In the genomic region with DNA sequence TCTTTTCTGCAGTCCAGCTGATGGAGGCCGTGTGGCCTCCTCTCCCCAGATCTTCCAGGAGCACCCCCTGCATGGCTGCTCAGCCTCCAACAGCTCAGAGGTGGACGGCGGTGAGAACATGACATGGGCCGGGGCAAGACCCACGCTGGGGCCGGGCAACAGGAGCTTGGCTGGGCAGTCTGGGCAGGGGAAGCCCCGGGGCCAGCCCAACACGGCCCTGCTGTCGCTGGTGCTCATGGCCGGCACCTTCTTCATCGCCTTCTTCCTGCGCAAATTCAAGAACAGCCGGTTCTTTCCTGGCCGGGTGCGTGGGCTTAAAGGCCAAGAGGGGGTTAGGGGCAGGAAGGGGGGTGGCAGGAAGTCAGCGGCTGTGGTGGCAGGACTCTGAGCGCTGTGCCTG, we compare ENCODE assay signal across 14 cellular contexts. TPM values are rescaled to one million over a fixed set of nuclear protein-coding genes. Genes with fewer than 3 reads are reported as not detected.
A peak's percentile ranks its signal among the peaks of the same experiment; 100 is the strongest.
DNase-seq lines count a peak whose midpoint lies in the region; ATAC-seq and TF ChIP-seq lines count a peak whose summit lies in the region.
"Had no signal": no experiment of that assay in that cellular context is flagged by ENCODE, and none has a peak within 500 bp of the region (broad histone marks: within the 10 kb centered on the region; RNA-seq: fewer than 3 reads in every experiment).

No MANE protein-coding gene starts in this region.

- no peak for TF ChIP-seq CTCF in right atrium auricular region (IDR thresholded peaks at IDR 0.05)
- no peak for TF ChIP-seq CTCF in HFFc6 (IDR thresholded peaks at IDR 0.05)
- TF ChIP-seq CTCF in chondrocyte (IDR thresholded peaks at IDR 0.05) = no peak
- no peak for TF ChIP-seq CTCF in A673 (conservative IDR thresholded peaks at IDR 0.05; ENCODE audit: low read depth, low read length)

- H3K4me3 Mint-ChIP-seq in HFFc6 (no peak overlapping the region), chondrocyte (ENCODE audit: unreplicated experiment) (no peak overlapping the region)
- H3K4me3 Mint-ChIP-seq in stimulated activated naive B cell treated with anti-CD40 and anti-IgM and Interleukin-4, amounts not matched to agents 10 μg/mL and 1 μg/mL and 100 μg/mL, for 72 hours = no peak overlapping the region

- H3K27me3 Mint-ChIP-seq in HFFc6 (ENCODE audit: insufficient read depth) = no peaks in the 10 kb centered on the region; the same call in 1 of the 2 replicates
- no peaks in the 10 kb centered on the region for H3K27me3 Mint-ChIP-seq in chondrocyte (ENCODE audit: low read depth)
- H3K27me3 Mint-ChIP-seq in stimulated activated naive B cell treated with anti-CD40 and anti-IgM and Interleukin-4, amounts not matched to agents 10 μg/mL and 1 μg/mL and 100 μg/mL, for 72 hours = no peaks in the 10 kb centered on the region

- peaks cover 77% of the 10 kb centered on the region for H3K36me3 ChIP-seq in right atrium auricular region
- peaks cover 78% of the 10 kb centered on the region for H3K36me3 ChIP-seq in A673 (ENCODE audit: insufficient read depth, low read length, poor library complexity, severe bottlenecking)

- H3K4me1 Mint-ChIP-seq in HFFc6 (ENCODE audit: low read depth) (peaks cover 13% of the 10 kb centered on the region), chondrocyte (ENCODE audit: low read depth) (peaks cover 19% of the 10 kb centered on the region)
- peaks cover 11 to 12% of the 10 kb centered on the region in 2 donors for H3K4me1 Mint-ChIP-seq in stimulated activated naive B cell treated with anti-CD40 and anti-IgM and Interleukin-4, amounts not matched to agents 10 μg/mL and 1 μg/mL and 100 μg/mL, for 72 hours

- intact Hi-C loops in Right ventricle myocardium inferior (cut with DNase I) (no loop called here), A673 (cut with micrococcal nuclease; ENCODE audit: unreplicated experiment) (no loop called here)

- H3K4me3 ChIP-seq in right atrium auricular region (no peak overlapping the region), A673 (ENCODE audit: low read depth, low read length, poor library complexity, severe bottlenecking) (no peak overlapping the region)
- H3K4me3 ChIP-seq: A549, HAP-1 had no signal

- CTCF ChIA-PET in A673 (lab: Charles Lee) = no interaction called here

- DNase-seq in Right ventricle myocardium inferior (ENCODE audit: missing footprints) (peak; percentile 52), right atrium auricular region (ENCODE audit: low spot score) (no peak), HFFc6 (no peak), chondrocyte (ENCODE audit: low spot score) (no peak), A673 (ENCODE audit: low spot score) (no peak), mucosa of gallbladder (ENCODE audit: low spot score) (no peak)
- DNase-seq in stimulated activated naive B cell treated with anti-CD40 and anti-IgM and Interleukin-4, amounts not matched to agents 10 μg/mL and 1 μg/mL and 100 μg/mL, for 72 hours = no peak
- DNase-seq: Caco-2; CD8-positive, alpha-beta memory T cell; DND-41; GDM1 had no signal

- H3K9me3 ChIP-seq in right atrium auricular region (no peaks in the 10 kb centered on the region), A673 (ENCODE audit: low read depth, low read length, poor library complexity, severe bottlenecking) (no peaks in the 10 kb centered on the region)
- H3K9me3 ChIP-seq: A549, Caco-2, HAP-1 had no signal

- H3K36me3 Mint-ChIP-seq in HFFc6 (ENCODE audit: low read depth) (peaks cover 19% of the 10 kb centered on the region; the same call in 1 of the 2 replicates), chondrocyte (ENCODE audit: low read depth) (peaks cover 23% of the 10 kb centered on the region)
- H3K36me3 Mint-ChIP-seq in stimulated activated naive B cell treated with anti-CD40 and anti-IgM and Interleukin-4, amounts not matched to agents 10 μg/mL and 1 μg/mL and 100 μg/mL, for 72 hours = peaks cover 43 to 57% of the 10 kb centered on the region in 2 donors

- H3K27ac ChIP-seq in right atrium auricular region = no peak overlapping the region
- H3K27ac ChIP-seq in A673 (ENCODE audit: low read depth, low read length, poor library complexity, severe bottlenecking) = no peak overlapping the region
- H3K27ac ChIP-seq: A549, HL-60 had no signal

- no peak for ATAC-seq in Right ventricle myocardium inferior
- ATAC-seq in stimulated activated naive B cell treated with anti-CD40 and anti-IgM and Interleukin-4, amounts not matched to agents 10 μg/mL and 1 μg/mL and 100 μg/mL, for 72 hours (replicated peaks) = no peak
- ATAC-seq: A549 had no signal

- no TSS peak for BruUV-seq in A673 (replicated peaks; lab: Mats Ljungman, UMichigan)

- POLR2A ChIA-PET in A673 (lab: Charles Lee; ENCODE audit: low non-redundant PET) = no interaction called here

- H3K9me3 Mint-ChIP-seq in HFFc6 (no peaks in the 10 kb centered on the region), chondrocyte (ENCODE audit: low read depth) (no peaks in the 10 kb centered on the region)
- no peaks in the 10 kb centered on the region for H3K9me3 Mint-ChIP-seq in stimulated activated naive B cell treated with anti-CD40 and anti-IgM and Interleukin-4, amounts not matched to agents 10 μg/mL and 1 μg/mL and 100 μg/mL, for 72 hours
- H3K9me3 Mint-ChIP-seq: CD8-positive, alpha-beta memory T cell had no signal

- H3K27me3 ChIP-seq in right atrium auricular region = no peaks in the 10 kb centered on the region
- H3K27me3 ChIP-seq in A673 (replicated peaks; ENCODE audit: insufficient read depth, low read depth, low read length, poor library complexity) = no peaks in the 10 kb centered on the region

- H3K4me1 ChIP-seq in right atrium auricular region (peaks cover 0 to 28% of the 10 kb centered on the region in 2 donors), A673 (ENCODE audit: insufficient read depth, low read length, poor library complexity, severe bottlenecking) (peaks cover 4% of the 10 kb centered on the region)

- peak overlapping the region; percentile 48; the same call in 1 of the 2 replicates for H3K27ac Mint-ChIP-seq in HFFc6
- H3K27ac Mint-ChIP-seq in chondrocyte (ENCODE audit: unreplicated experiment) = peak overlapping the region; percentile 36
- peak overlapping the region; percentile 51 for H3K27ac Mint-ChIP-seq in stimulated activated naive B cell treated with anti-CD40 and anti-IgM and Interleukin-4, amounts not matched to agents 10 μg/mL and 1 μg/mL and 100 μg/mL, for 72 hours

RNA-seq across cellular contexts. Expression of gene FASTK, which starts 6.6 kb away (rescaled TPM):
- total RNA-seq in Right ventricle myocardium inferior (79.2 TPM), right atrium auricular region (10 to 100 TPM; 85.9 to 96.4 TPM), chondrocyte (83.8 to 146 TPM (median 94.0 TPM) in 3 replicates), A673 (2021) (70.8 and 80.5 TPM in 2 replicates), mucosa of gallbladder (121 TPM)
- total RNA-seq in HFFc6 (2021; fragmentation: NEBNext Ultra II Directional; extraction: Animal tissue kit (Norgen Biotek cat#: 25700)) = 10 to 100 TPM; 83.8 to 97.0 (median 92.4) TPM

RNA-seq across cellular contexts. Expression of gene TMUB1, which starts 9.3 kb away (rescaled TPM):
- total RNA-seq in Right ventricle myocardium inferior = 35.5 TPM
- total RNA-seq in right atrium auricular region = 10 to 100 TPM; 28.0 to 53.6 TPM
- 10 to 100 TPM; 44.0 to 57.8 (median 51.9) TPM for total RNA-seq in HFFc6 (2021; fragmentation: NEBNext Ultra II Directional; extraction: Animal tissue kit (Norgen Biotek cat#: 25700))
- 31.2 to 43.2 TPM (median 33.2 TPM) in 3 replicates for total RNA-seq in chondrocyte
- total RNA-seq in A673 (2021) = 43.8 and 44.7 TPM in 2 replicates
- 69.1 TPM for total RNA-seq in mucosa of gallbladder

RNA-seq across cellular contexts. Expression of gene AGAP3, which starts 12.3 kb away (rescaled TPM):
- total RNA-seq in Right ventricle myocardium inferior = 57.4 TPM
- 10 to 100 TPM; 29.8 to 42.1 TPM for total RNA-seq in right atrium auricular region
- 100 to 1,000 TPM in 1 of 6 experiments, 10 to 100 TPM in 5; 73.3 to 104 (median 82.2) TPM for total RNA-seq in HFFc6 (2021; fragmentation: NEBNext Ultra II Directional; extraction: Animal tissue kit (Norgen Biotek cat#: 25700))
- total RNA-seq in chondrocyte = 77.8 to 116 TPM (median 91.4 TPM) in 3 replicates
- 115 and 133 TPM in 2 replicates for total RNA-seq in A673 (2021)
- 98.4 TPM for total RNA-seq in mucosa of gallbladder

RNA-seq across cellular contexts. Expression of gene SLC4A2, which starts 14.6 kb away (rescaled TPM):
- 61.2 TPM for total RNA-seq in Right ventricle myocardium inferior
- 100 to 1,000 TPM in 1 of 2 donors, 10 to 100 TPM in 1; 55.3 to 114 TPM for total RNA-seq in right atrium auricular region
- total RNA-seq in HFFc6 (2021; fragmentation: NEBNext Ultra II Directional; extraction: Animal tissue kit (Norgen Biotek cat#: 25700)) = 100 to 1,000 TPM; 153 to 188 (median 164) TPM
- total RNA-seq in chondrocyte = 340 to 379 TPM (median 371 TPM) in 3 replicates
- 213 and 222 TPM in 2 replicates for total RNA-seq in A673 (2021)
- 193 TPM for total RNA-seq in mucosa of gallbladder

RNA-seq across cellular contexts. Expression of gene CDK5, which starts 16.3 kb away (rescaled TPM):
- 6.7 TPM for total RNA-seq in Right ventricle myocardium inferior
- total RNA-seq in right atrium auricular region = 1 to 10 TPM; 4.4 to 4.9 TPM
- 10 to 100 TPM; 31.3 to 37.3 (median 33.4) TPM for total RNA-seq in HFFc6 (2021; fragmentation: NEBNext Ultra II Directional; extraction: Animal tissue kit (Norgen Biotek cat#: 25700))
- total RNA-seq in chondrocyte = 23.9 to 25.4 TPM (median 24.0 TPM) in 3 replicates
- 21.1 and 25.7 TPM in 2 replicates for total RNA-seq in A673 (2021)
- total RNA-seq in mucosa of gallbladder = 15.9 TPM
